In the genomic region with DNA sequence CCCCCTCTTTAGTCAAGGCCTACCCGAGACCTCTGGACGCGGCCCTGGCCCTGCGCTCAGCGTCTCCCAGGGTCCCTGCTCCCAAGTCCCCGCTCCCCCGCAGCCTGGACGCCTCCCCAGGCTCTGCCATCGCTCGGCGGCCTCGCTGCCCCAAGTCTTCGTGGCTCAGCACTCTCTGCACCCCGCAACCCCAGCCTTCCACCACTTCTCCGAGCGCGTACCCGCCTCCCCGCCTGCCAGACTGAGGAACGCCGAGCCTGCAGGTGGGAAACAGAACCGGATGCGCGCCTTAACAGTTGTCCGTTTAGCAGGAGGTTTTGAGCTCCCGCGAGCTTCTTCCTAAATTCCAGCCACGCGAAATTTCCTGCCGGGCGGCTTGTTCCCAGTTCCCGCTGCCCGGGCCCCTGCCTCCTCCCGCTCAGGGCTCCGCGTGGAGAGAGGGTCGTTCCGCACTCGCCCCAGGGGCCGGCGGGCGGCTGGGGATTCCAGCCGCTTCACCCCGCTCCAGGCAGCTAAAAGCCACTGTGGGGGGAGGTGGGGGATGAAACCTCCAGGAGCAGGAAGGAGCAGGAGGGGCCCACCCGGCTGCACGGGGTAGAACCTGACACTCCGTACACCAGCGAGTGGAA, we compare ENCODE assay signal across 16 cellular contexts.
DNase-seq lines count a peak whose midpoint lies in the region; ATAC-seq, FAIRE-seq and TF ChIP-seq lines count a peak whose summit lies in the region.
"Had no signal": no experiment of that assay in that cellular context is flagged by ENCODE, and none has a peak within 500 bp of the region (broad histone marks: within the 10 kb centered on the region; RNA-seq: fewer than 3 reads in every experiment).

No MANE protein-coding gene starts in this region.

- TF ChIP-seq POLR2A in right lobe of liver (IDR thresholded peaks at IDR 0.05), result no peak
- TF ChIP-seq POLR2A in HepG2 (IDR thresholded peaks at IDR 0.05; ENCODE audit: insufficient read depth in 1 of 2, low read depth in 2 of 2, low read length in 2 of 2), result no peak

- H3K4me1 Mint-ChIP-seq in glutamatergic neuron (ENCODE audit: low read depth, unreplicated experiment), result peaks cover 10% of the 10 kb centered on the region
- H3K4me1 Mint-ChIP-seq in natural killer cell, result peaks cover 18 to 32% of the 10 kb centered on the region in 2 donors

- H3K36me3 Mint-ChIP-seq in glutamatergic neuron (ENCODE audit: unreplicated experiment) (no peaks in the 10 kb centered on the region), natural killer cell (no peaks in the 10 kb centered on the region)

- no peaks in the 10 kb centered on the region for H3K4me1 ChIP-seq in right lobe of liver
- no peaks in the 10 kb centered on the region for H3K4me1 ChIP-seq in HepG2 (ENCODE audit: insufficient read depth, low read length)
- H3K4me1 ChIP-seq: foreskin keratinocyte had no signal

- no peak for DNase-seq in right lobe of liver
- no peak for DNase-seq in HepG2 (ENCODE audit: low spot score)
- peak; percentile 37 for DNase-seq in glutamatergic neuron
- DNase-seq in natural killer cell, result no peak
- no peak for DNase-seq in left colon
- no peak for DNase-seq in dedifferentiated amniotic fluid mesenchymal stem cell (ENCODE audit: extremely low spot score)
- no peak for DNase-seq in COLO829 (ENCODE audit: low spot score)
- no peak for DNase-seq in SHP77 treated with DMSO at 0.1 percent for 48 hours (lab: John Stamatoyannopoulos, UW)
- DNase-seq: activated CD4-positive, CD25-positive, alpha-beta regulatory T cell; DND-41; foreskin keratinocyte; HFFc6; Karpas-422; NCI-H2081; SK-N-SH had no signal

- 12% methylated on average over 28 of the region's 48 CpGs for WGBS in right lobe of liver (ENCODE audit: insufficient coverage, low coverage, low lambda C conversion rate, missing lambda C conversion rate)
- 58% methylated on average over 42 of the region's 48 CpGs for WGBS in HepG2 (ENCODE audit: low lambda C conversion rate)

- H3K36me3 ChIP-seq in right lobe of liver (no peaks in the 10 kb centered on the region), HepG2 (replicated peaks in 1 of 2; ENCODE audit: control insufficient read depth in 1 of 2, insufficient read depth in 2 of 2, low read length in 2 of 2) (no peaks in the 10 kb centered on the region)

- H3K27ac ChIP-seq in right lobe of liver, result no peak overlapping the region
- H3K27ac ChIP-seq in HepG2 (ENCODE audit: extremely low read length, insufficient read depth, low read length), result no peak overlapping the region
- H3K27ac ChIP-seq: foreskin keratinocyte had no signal

- H3K4me2 ChIP-seq in HepG2 (ENCODE audit: low read depth, low read length), result no peak overlapping the region
- H3K4me2 ChIP-seq: SK-N-SH had no signal

- H3K27ac Mint-ChIP-seq in glutamatergic neuron (ENCODE audit: unreplicated experiment) (no peak overlapping the region), natural killer cell (peak overlapping the region; percentile 48 to 78)
- H3K27ac Mint-ChIP-seq: HFFc6 had no signal

- CTCF ChIA-PET in HepG2 (lab: Yijun Ruan, JAX; ENCODE audit: low intra/inter-chr PET ratio, low total read pairs), result no interaction called here

- H3K27me3 Mint-ChIP-seq in glutamatergic neuron (ENCODE audit: unreplicated experiment) (peaks cover 11% of the 10 kb centered on the region), natural killer cell (ENCODE audit: low read depth in 2 of 2) (peaks cover 0 to 6% of the 10 kb centered on the region in 2 donors)

- TF ChIP-seq CTCF in right lobe of liver (IDR thresholded peaks at IDR 0.05) (no peak), HepG2 (CRISPR knock-in tag; IDR thresholded peaks at IDR 0.05) (no peak), glutamatergic neuron (IDR thresholded peaks at IDR 0.05; ENCODE audit: partially characterized antibody, unreplicated experiment) (no peak), natural killer cell (IDR thresholded peaks at IDR 0.05) (no peak)

- ATAC-seq in right lobe of liver (peak; percentile 10 to 43 (median 27)), HepG2 (no peak), natural killer cell (peak in 1 of 3 donors; percentile 8), left colon (no peak)
- ATAC-seq: foreskin keratinocyte had no signal

- H3K4me3 ChIP-seq in right lobe of liver (no peak overlapping the region), HepG2 (replicated peaks in 1 of 3; ENCODE audit: insufficient read depth in 1 of 3, low read depth in 2 of 3, low read length in 3 of 3) (no peak overlapping the region)

- intact Hi-C loops in right lobe of liver (cut with DNase I) (no loop called here), HepG2 (cut with micrococcal nuclease; ENCODE audit: unreplicated experiment) (no loop called here), natural killer cell (cut with micrococcal nuclease) (no loop called here), left colon (cut with DNase I, micrococcal nuclease) (no loop called here)

- H4K20me1 ChIP-seq in HepG2 (ENCODE audit: insufficient read depth, low read length), result no peaks in the 10 kb centered on the region

- no peak for TF ChIP-seq RAD21 in HepG2 (CRISPR knock-in tag; IDR thresholded peaks at IDR 0.05)

- H3K27me3 ChIP-seq in right lobe of liver (no peaks in the 10 kb centered on the region), HepG2 (ENCODE audit: control insufficient read depth in 1 of 2, insufficient read depth in 2 of 2, low read length in 2 of 2) (peaks cover 5 to 26% of the 10 kb centered on the region in 2 experiments; a peak in 3 of 5 replicates)

- peak overlapping the region; percentile 70 for H3K4me3 Mint-ChIP-seq in glutamatergic neuron (ENCODE audit: unreplicated experiment)
- H3K4me3 Mint-ChIP-seq in natural killer cell, result peak overlapping the region; percentile 75
- H3K4me3 Mint-ChIP-seq: HFFc6 had no signal

- in situ Hi-C loops in HepG2 (cut with HindIII; ENCODE audit: extremely low pct_ligation_motif_present, low pct_unique_long_range_greater_than_20kb), result no loop called here

- BruUV-seq in HepG2 (replicated peaks; lab: Mats Ljungman, UMichigan), result no TSS peak

- H3K9me3 ChIP-seq in right lobe of liver, result no peaks in the 10 kb centered on the region
- H3K9me3 ChIP-seq in HepG2 (ENCODE audit: low read length), result no peaks in the 10 kb centered on the region
- H3K9me3 ChIP-seq: SK-N-SH had no signal

- POLR2A ChIA-PET in HepG2 (lab: Yijun Ruan, JAX), result no interaction called here

- no peak for TF ChIP-seq EP300 in HepG2 (IDR thresholded peaks at IDR 0.05; ENCODE audit: low read depth in 2 of 2, low read length in 2 of 2)
- TF ChIP-seq EP300 in HepG2 (CRISPR knock-in tag; IDR thresholded peaks at IDR 0.05; ENCODE audit: borderline replicate concordance), result no peak

- FAIRE-seq in HepG2 (lab: Jason Lieb, UNC), result no peak
- FAIRE-seq: colon had no signal

- H3K79me2 ChIP-seq in HepG2 (ENCODE audit: insufficient read depth, low read length), result no peaks in the 10 kb centered on the region

- H3K9ac ChIP-seq in HepG2 (ENCODE audit: insufficient read depth, low read depth, low read length), result no peak overlapping the region
- H3K9ac ChIP-seq: SK-N-SH had no signal

- H3K9me3 Mint-ChIP-seq in glutamatergic neuron (ENCODE audit: unreplicated experiment), result peaks cover 5% of the 10 kb centered on the region
- H3K9me3 Mint-ChIP-seq in natural killer cell, result no peaks in the 10 kb centered on the region
- H3K9me3 Mint-ChIP-seq: HFFc6 had no signal

- no peak overlapping the region for H2AFZ ChIP-seq in HepG2 (ENCODE audit: low read length)

TF ChIP-seq in HepG2, 621 proteins besides CTCF, POLR2A, EP300 and RAD21:
- no peak for TF ChIP-seq EED (CRISPR knock-in tag; IDR thresholded peaks at IDR 0.05)
- no peak for TF ChIP-seq ZNF552 (CRISPR knock-in tag; IDR thresholded peaks at IDR 0.05; ENCODE audit: borderline replicate concordance)
- TF ChIP-seq LRRFIP1 (CRISPR knock-in tag; conservative IDR thresholded peaks at IDR 0.05), result no peak
- TF ChIP-seq FOXO1 (CRISPR knock-in tag; IDR thresholded peaks at IDR 0.05), result no peak
- no peak for TF ChIP-seq NAIF1 (CRISPR knock-in tag; IDR thresholded peaks at IDR 0.05; ENCODE audit: borderline replicate concordance)
- TF ChIP-seq ZNF644 (CRISPR knock-in tag; IDR thresholded peaks at IDR 0.05; ENCODE audit: low read depth), result no peak
- no peak for TF ChIP-seq ZNF510 (CRISPR knock-in tag; IDR thresholded peaks at IDR 0.05; ENCODE audit: low read depth)
- TF ChIP-seq ZNF10 (CRISPR knock-in tag; IDR thresholded peaks at IDR 0.05; ENCODE audit: borderline replicate concordance, low read depth), result no peak
- TF ChIP-seq RBFOX2 (IDR thresholded peaks at IDR 0.05; ENCODE audit: low read depth, low read length), result no peak
- TF ChIP-seq ZNF326 (CRISPR knock-in tag; IDR thresholded peaks at IDR 0.05; ENCODE audit: borderline replicate concordance), result no peak
- no peak for TF ChIP-seq POLR2G (IDR thresholded peaks at IDR 0.05; ENCODE audit: low read depth, low read length)
- no peak for TF ChIP-seq MAFK (conservative IDR thresholded peaks at IDR 0.05 in 1 of 2, IDR thresholded peaks at IDR 0.05 in 1 of 2; ENCODE audit: low read length in 2 of 2)
- TF ChIP-seq HDAC6 (IDR thresholded peaks at IDR 0.05; ENCODE audit: low read depth, low read length), result no peak

Comparison
In these comparisons a context has a peak if more than half of its experiments do, and no peak if none do; other contexts are left out.
1. ATAC-seq: peak in right lobe of liver (4 of 4); none in HepG2 (single experiment) and left colon (single experiment).